In genomic region chr20:63645218-63645617, GRCh38 we compare ENCODE assay signal across 26 cellular contexts. TPM values are rescaled to one million over a fixed set of nuclear protein-coding genes. Genes with fewer than 3 reads are reported as not detected.
"Had no signal": no experiment of that assay in that cellular context is flagged by ENCODE, and none has a peak within 500 bp of the region (broad histone marks: within the 10 kb centered on the region; RNA-seq: fewer than 3 reads in every experiment).

No MANE protein-coding gene starts in this region.

- H3K36me3 ChIP-seq: gastrocnemius medialis, neutrophil, right lobe of liver, upper lobe of right lung had no signal

- H3K27ac Mint-ChIP-seq: nephron; stimulated activated memory B cell treated with anti-CD40 and anti-IgM and Interleukin-4, amounts not matched to agents 10 μg/mL and 1 μg/mL and 100 μg/mL, for 72 hours; stimulated activated naive CD8-positive, alpha-beta T cell treated with anti-CD3 and anti-CD28 coated beads, Interleukin-15, Interleukin-2, amounts not matched to agents 100 ng/mL and 50 ng/mL, for 24 hours had no signal

- H3K4me1 ChIP-seq: testis had no signal

- ATAC-seq: gastrocnemius medialis; left cardiac atrium; left ventricle myocardium superior; psoas muscle; right lobe of liver; stimulated activated memory B cell treated with anti-CD40 and anti-IgM and Interleukin-4, amounts not matched to agents 10 μg/mL and 1 μg/mL and 100 μg/mL, for 72 hours; upper lobe of right lung had no signal

- H3K4me3 Mint-ChIP-seq: stimulated activated memory B cell treated with anti-CD40 and anti-IgM and Interleukin-4, amounts not matched to agents 10 μg/mL and 1 μg/mL and 100 μg/mL, for 72 hours; stimulated activated naive CD8-positive, alpha-beta T cell treated with anti-CD3 and anti-CD28 coated beads, Interleukin-15, Interleukin-2, amounts not matched to agents 100 ng/mL and 50 ng/mL, for 24 hours had no signal

- H3K27me3 Mint-ChIP-seq: naive B cell; stimulated activated memory B cell treated with anti-CD40 and anti-IgM and Interleukin-4, amounts not matched to agents 10 μg/mL and 1 μg/mL and 100 μg/mL, for 72 hours; stimulated activated naive CD8-positive, alpha-beta T cell treated with anti-CD3 and anti-CD28 coated beads, Interleukin-15, Interleukin-2, amounts not matched to agents 100 ng/mL and 50 ng/mL, for 24 hours had no signal

- H3K4me3 ChIP-seq: esophagus muscularis mucosa, gastrocnemius medialis, lung, psoas muscle, right lobe of liver, spleen, testis, tibial nerve, upper lobe of right lung had no signal

- H3K27ac ChIP-seq: epithelial cell of prostate, esophagus muscularis mucosa, gastrocnemius medialis, neutrophil, psoas muscle, right lobe of liver, spleen, testis, tibial nerve, upper lobe of right lung had no signal

- H3K27me3 ChIP-seq: esophagus muscularis mucosa, gastrocnemius medialis, right lobe of liver, spleen, testis, tibial nerve, upper lobe of right lung had no signal

- H3K9me3 Mint-ChIP-seq: naive B cell; nephron; stimulated activated memory B cell treated with anti-CD40 and anti-IgM and Interleukin-4, amounts not matched to agents 10 μg/mL and 1 μg/mL and 100 μg/mL, for 72 hours; stimulated activated naive CD8-positive, alpha-beta T cell treated with anti-CD3 and anti-CD28 coated beads, Interleukin-15, Interleukin-2, amounts not matched to agents 100 ng/mL and 50 ng/mL, for 24 hours had no signal

- H3K4me1 Mint-ChIP-seq: nephron had no signal

- DNase-seq: effector memory CD4-positive, alpha-beta T cell; gastrocnemius medialis; kidney; left cardiac atrium; left ventricle myocardium superior; mesenchymal stem cell; midbrain; naive B cell; psoas muscle; retina; right lobe of liver; spleen; stimulated activated CD4-positive, alpha-beta T cell treated with anti-CD3 and anti-CD28 coated beads, Interleukin-15, amount 100 ng/mL, for 24 hours; stimulated activated CD4-positive, alpha-beta T cell treated with anti-CD3 and anti-CD28 coated beads, Interleukin-1b, Interleukin-23, amount 100 ng/mL, for 48 hours; stimulated activated CD4-positive, alpha-beta T cell treated with anti-CD3 and anti-CD28 coated beads, Interleukin-4, amount 100 ng/mL, for 24 hours; testis; upper lobe of right lung had no signal

- FAIRE-seq: kidney had no signal

- H3K36me3 Mint-ChIP-seq: naive B cell; stimulated activated memory B cell treated with anti-CD40 and anti-IgM and Interleukin-4, amounts not matched to agents 10 μg/mL and 1 μg/mL and 100 μg/mL, for 72 hours had no signal

- H3K9me3 ChIP-seq: esophagus muscularis mucosa, gastrocnemius medialis, neutrophil, psoas muscle, right lobe of liver, spleen, testis, tibial nerve, upper lobe of right lung had no signal

RNA-seq across cellular contexts. Expression of gene TNFRSF6B, which starts 51.2 kb away (rescaled TPM):
- total RNA-seq: skeletal muscle tissue had no signal
